1 cellular context compared by ENCODE assay signal in the genomic region with DNA sequence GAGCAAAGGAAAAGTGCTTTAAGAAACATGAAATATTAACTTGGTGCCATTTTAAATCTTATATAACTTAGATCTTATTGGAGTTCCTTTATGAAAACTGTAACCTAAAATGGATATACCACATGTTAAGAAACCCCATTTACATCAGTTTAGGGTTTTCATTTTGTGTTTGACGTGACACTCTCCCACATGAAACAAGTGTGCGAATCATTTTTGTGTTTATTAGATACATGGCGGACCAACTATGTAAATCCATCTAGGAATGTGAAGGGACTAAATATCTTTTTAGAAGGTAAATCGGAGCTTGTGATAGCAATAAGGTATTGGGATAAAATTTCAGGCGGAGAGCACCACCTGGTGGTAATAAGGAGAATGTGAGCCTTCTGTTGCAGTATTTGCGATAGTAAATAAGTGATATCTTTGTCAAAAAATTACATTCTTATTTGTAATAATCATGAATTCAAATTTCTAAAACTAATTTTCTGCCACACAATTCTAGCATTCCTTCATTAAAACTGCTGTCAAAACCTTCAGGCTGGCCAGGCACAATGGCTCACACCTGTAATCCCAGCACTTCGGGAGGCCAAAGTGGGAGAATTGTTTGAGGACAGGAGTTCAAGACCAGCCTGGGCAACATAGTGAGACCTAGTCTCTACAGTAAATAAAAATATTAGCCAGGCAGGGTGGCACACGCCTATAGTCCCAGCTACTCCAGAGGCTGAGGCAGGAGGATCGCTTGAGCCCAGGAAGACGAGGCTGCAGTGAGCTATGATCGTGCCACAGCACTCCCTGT.
TF ChIP-seq lines count a peak whose summit lies in the region.

No MANE protein-coding gene starts in this region.

TF ChIP-seq in K562, 482 proteins besides CTCF, POLR2A, EP300 and RAD21 (continues in another document):
- TF ChIP-seq ARID2 (IDR thresholded peaks at IDR 0.05) (peak; percentile 85), KLF1 (tag; IDR thresholded peaks at IDR 0.05) (0 out of 2 replicates have a peak, but pooled peaks have one; percentile 46), CUX1 (CRISPR knock-in tag; IDR thresholded peaks at IDR 0.05) (no peak), ZZZ3 (IDR thresholded peaks at IDR 0.05) (peak; percentile 63; the same call in 1 of the 2 replicates), ZNF134 (CRISPR knock-in tag; conservative IDR thresholded peaks at IDR 0.05) (no peak), SRF (CRISPR knock-in tag; IDR thresholded peaks at IDR 0.05) (no peak), ZNF212 (CRISPR knock-in tag; IDR thresholded peaks at IDR 0.05) (no peak), ZNF282 (CRISPR knock-in tag; IDR thresholded peaks at IDR 0.05) (no peak), ZNF347 (CRISPR knock-in tag; IDR thresholded peaks at IDR 0.05; ENCODE audit: low read depth) (no peak), POLR2AphosphoS5 (IDR thresholded peaks at IDR 0.05; ENCODE audit: control insufficient read depth, insufficient read depth, low read depth, low read length) (no peak), MTA3 (IDR thresholded peaks at IDR 0.05; ENCODE audit: borderline replicate concordance) (no peak), GABPA (tag; conservative IDR thresholded peaks at IDR 0.05; ENCODE audit: low read depth) (no peak), FOXA3 (CRISPR knock-in tag; conservative IDR thresholded peaks at IDR 0.05 in 1 of 2, IDR thresholded peaks at IDR 0.05 in 1 of 2) (0 out of 4 replicates have a peak, but pooled peaks have one; percentile 18 to 43), ZNF695 (CRISPR knock-in tag; IDR thresholded peaks at IDR 0.05) (no peak), MCM2 (IDR thresholded peaks at IDR 0.05; ENCODE audit: low read depth) (no peak), ZNF263 (CRISPR knock-in tag; IDR thresholded peaks at IDR 0.05; ENCODE audit: borderline replicate concordance) (no peak), TRIM24 (IDR thresholded peaks at IDR 0.05) (0 out of 4 replicates have a peak, but pooled peaks of 1 of the 2 experiments have one; percentile 12), IRF9 (tag; IDR thresholded peaks at IDR 0.05) (no peak), LCOR (CRISPR knock-in tag; IDR thresholded peaks at IDR 0.05) (0 out of 2 replicates have a peak, but pooled peaks have one; percentile 6), TSC22D4 (tag; IDR thresholded peaks at IDR 0.05) (no peak), VEZF1 (CRISPR knock-in tag; IDR thresholded peaks at IDR 0.05) (0 out of 2 replicates have a peak, but pooled peaks have one; percentile 12), ZNF175 (CRISPR knock-in tag; IDR thresholded peaks at IDR 0.05; ENCODE audit: low read depth) (no peak), AFF1 (IDR thresholded peaks at IDR 0.05; ENCODE audit: low read depth in 1 of 2, partially characterized antibody in 2 of 2) (no peak), MEIS2 (IDR thresholded peaks at IDR 0.05; ENCODE audit: partially characterized antibody) (no peak), ZNF324 (CRISPR knock-in tag; IDR thresholded peaks at IDR 0.05) (no peak), HIVEP1 (CRISPR knock-in tag; IDR thresholded peaks at IDR 0.05) (no peak), KLF16 (IDR thresholded peaks at IDR 0.05) (0 out of 2 replicates have a peak, but pooled peaks have one; percentile 16), ELF2 (CRISPR knock-in tag; IDR thresholded peaks at IDR 0.05) (no peak)
- TF ChIP-seq, protein P1, sequence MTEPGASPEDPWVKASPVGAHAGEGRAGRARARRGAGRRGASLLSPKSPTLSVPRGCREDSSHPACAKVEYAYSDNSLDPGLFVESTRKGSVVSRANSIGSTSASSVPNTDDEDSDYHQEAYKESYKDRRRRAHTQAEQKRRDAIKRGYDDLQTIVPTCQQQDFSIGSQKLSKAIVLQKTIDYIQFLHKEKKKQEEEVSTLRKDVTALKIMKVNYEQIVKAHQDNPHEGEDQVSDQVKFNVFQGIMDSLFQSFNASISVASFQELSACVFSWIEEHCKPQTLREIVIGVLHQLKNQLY (CRISPR knock-in tag; conservative IDR thresholded peaks at IDR 0.05) = no peak
- TF ChIP-seq, protein P2, sequence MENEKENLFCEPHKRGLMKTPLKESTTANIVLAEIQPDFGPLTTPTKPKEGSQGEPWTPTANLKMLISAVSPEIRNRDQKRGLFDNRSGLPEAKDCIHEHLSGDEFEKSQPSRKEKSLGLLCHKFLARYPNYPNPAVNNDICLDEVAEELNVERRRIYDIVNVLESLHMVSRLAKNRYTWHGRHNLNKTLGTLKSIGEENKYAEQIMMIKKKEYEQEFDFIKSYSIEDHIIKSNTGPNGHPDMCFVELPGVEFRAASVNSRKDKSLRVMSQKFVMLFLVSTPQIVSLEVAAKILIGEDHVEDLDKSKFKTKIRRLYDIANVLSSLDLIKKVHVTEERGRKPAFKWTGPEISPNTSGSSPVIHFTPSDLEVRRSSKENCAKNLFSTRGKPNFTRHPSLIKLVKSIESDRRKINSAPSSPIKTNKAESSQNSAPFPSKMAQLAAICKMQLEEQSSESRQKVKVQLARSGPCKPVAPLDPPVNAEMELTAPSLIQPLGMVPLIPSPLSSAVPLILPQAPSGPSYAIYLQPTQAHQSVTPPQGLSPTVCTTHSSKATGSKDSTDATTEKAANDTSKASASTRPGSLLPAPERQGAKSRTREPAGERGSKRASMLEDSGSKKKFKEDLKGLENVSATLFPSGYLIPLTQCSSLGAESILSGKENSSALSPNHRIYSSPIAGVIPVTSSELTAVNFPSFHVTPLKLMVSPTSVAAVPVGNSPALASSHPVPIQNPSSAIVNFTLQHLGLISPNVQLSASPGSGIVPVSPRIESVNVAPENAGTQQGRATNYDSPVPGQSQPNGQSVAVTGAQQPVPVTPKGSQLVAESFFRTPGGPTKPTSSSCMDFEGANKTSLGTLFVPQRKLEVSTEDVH (IDR thresholded peaks at IDR 0.05; ENCODE audit: low read depth, partially characterized antibody) = no peak
- TF ChIP-seq, protein P3, sequence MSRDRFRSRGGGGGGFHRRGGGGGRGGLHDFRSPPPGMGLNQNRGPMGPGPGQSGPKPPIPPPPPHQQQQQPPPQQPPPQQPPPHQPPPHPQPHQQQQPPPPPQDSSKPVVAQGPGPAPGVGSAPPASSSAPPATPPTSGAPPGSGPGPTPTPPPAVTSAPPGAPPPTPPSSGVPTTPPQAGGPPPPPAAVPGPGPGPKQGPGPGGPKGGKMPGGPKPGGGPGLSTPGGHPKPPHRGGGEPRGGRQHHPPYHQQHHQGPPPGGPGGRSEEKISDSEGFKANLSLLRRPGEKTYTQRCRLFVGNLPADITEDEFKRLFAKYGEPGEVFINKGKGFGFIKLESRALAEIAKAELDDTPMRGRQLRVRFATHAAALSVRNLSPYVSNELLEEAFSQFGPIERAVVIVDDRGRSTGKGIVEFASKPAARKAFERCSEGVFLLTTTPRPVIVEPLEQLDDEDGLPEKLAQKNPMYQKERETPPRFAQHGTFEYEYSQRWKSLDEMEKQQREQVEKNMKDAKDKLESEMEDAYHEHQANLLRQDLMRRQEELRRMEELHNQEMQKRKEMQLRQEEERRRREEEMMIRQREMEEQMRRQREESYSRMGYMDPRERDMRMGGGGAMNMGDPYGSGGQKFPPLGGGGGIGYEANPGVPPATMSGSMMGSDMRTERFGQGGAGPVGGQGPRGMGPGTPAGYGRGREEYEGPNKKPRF (IDR thresholded peaks at IDR 0.05; ENCODE audit: low read depth, low read length) = no peak
- TF ChIP-seq, protein P4, sequence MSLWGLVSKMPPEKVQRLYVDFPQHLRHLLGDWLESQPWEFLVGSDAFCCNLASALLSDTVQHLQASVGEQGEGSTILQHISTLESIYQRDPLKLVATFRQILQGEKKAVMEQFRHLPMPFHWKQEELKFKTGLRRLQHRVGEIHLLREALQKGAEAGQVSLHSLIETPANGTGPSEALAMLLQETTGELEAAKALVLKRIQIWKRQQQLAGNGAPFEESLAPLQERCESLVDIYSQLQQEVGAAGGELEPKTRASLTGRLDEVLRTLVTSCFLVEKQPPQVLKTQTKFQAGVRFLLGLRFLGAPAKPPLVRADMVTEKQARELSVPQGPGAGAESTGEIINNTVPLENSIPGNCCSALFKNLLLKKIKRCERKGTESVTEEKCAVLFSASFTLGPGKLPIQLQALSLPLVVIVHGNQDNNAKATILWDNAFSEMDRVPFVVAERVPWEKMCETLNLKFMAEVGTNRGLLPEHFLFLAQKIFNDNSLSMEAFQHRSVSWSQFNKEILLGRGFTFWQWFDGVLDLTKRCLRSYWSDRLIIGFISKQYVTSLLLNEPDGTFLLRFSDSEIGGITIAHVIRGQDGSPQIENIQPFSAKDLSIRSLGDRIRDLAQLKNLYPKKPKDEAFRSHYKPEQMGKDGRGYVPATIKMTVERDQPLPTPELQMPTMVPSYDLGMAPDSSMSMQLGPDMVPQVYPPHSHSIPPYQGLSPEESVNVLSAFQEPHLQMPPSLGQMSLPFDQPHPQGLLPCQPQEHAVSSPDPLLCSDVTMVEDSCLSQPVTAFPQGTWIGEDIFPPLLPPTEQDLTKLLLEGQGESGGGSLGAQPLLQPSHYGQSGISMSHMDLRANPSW (CRISPR knock-in tag; IDR thresholded peaks at IDR 0.05) = no peak
